Comparison of ENCODE assay signal across 21 cellular contexts in the genomic region with DNA sequence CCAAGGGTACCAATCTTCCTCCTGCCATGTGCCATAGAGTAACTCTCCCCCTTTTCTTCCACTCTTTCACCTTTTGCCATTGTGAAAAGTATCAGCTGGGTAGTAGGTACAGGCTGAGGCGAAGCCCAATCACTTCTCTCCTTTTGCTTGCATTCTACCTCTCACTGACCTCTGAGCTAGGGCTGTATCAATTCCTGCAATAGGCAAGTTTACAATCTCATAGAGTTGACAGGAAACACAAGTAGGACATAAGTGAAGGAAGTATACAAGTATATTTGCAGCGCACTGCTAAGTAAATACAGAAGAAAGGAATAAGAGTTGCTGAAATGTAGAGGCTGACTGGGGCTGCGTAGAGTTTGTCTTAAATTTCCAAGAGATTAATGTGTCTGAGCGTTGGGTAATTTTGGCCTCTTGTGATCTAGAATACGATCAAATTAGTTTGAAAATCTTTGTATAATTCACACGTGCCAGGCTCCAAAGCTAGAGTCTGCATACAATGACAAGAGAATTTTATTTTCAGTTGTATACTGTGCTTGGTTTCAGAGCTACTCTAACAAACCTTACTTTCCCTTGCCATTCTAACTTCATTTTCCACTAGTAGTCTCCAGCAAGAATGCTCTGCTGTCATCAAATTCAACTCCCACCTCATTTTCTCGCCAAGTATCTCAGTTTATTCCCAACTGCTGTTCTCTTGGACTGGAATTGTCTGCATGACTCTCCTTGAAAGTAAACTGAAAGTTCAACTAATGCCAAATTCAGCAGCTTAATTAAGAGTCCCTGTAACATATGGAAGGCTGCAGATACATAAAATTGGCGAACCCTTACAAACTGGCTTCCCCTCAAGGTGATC.
"Had no signal": no experiment of that assay in that cellular context is flagged by ENCODE, and none has a peak within 500 bp of the region (broad histone marks: within the 10 kb centered on the region; RNA-seq: fewer than 3 reads in every experiment).

No MANE protein-coding gene starts in this region.

- ATAC-seq: activated CD4-positive, alpha-beta T cell treated with anti-CD3 and anti-CD28 coated beads for 36 hours; esophagus mucosa; naive thymus-derived CD4-positive, alpha-beta T cell; pancreas; stimulated activated naive B cell treated with anti-CD40 and anti-IgM and Interleukin-4, amounts not matched to agents 10 μg/mL and 1 μg/mL and 100 μg/mL, for 72 hours had no signal

- H3K27me3 ChIP-seq: ascending aorta, pancreas, right atrium auricular region, stomach, thyroid gland had no signal

- H3K4me3 ChIP-seq: ascending aorta, pancreas, right atrium auricular region, stomach, thyroid gland had no signal

- H3K9me3 ChIP-seq: pancreas, thyroid gland had no signal

- H3K27ac ChIP-seq: ascending aorta, pancreas, thyroid gland had no signal

- H3K4me1 ChIP-seq: ascending aorta, pancreas had no signal

- H3K36me3 ChIP-seq: ascending aorta, pancreas, right atrium auricular region, stomach, thyroid gland had no signal

- DNase-seq: activated CD4-positive, alpha-beta T cell treated with anti-CD3 and anti-CD28 coated beads for 36 hours; activated CD4-positive, alpha-beta T cell treated with anti-CD3 and anti-CD28 coated beads, Interleukin-2, amount 50 U/mL, for 4 hours; activated CD4-positive, CD25-positive, alpha-beta regulatory T cell; activated effector memory CD4-positive, alpha-beta T cell treated with Interleukin-2 at 50 U/mL for 16 hours; activated naive CD4-positive, alpha-beta T cell treated with Interleukin-2 at 50 U/mL for 16 hours; activated naive CD8-positive, alpha-beta T cell treated with anti-CD3 and anti-CD28 coated beads, Interleukin-2, amount 10 ng/mL, durations not matched to agents 7 days and 5 days; activated T-cell treated with anti-CD3 and anti-CD28 coated beads for 4 hours; central memory CD4-positive, alpha-beta T cell; endodermal cell; mammary epithelial cell; naive thymus-derived CD4-positive, alpha-beta T cell; nucleus accumbens; pancreas; stimulated activated CD4-positive, alpha-beta T cell treated with anti-CD3 and anti-CD28 coated beads, Interleukin-15, amount 100 ng/mL, for 24 hours; stimulated activated CD4-positive, alpha-beta T cell treated with anti-CD3 and anti-CD28 coated beads, Interleukin-2, amount 100 ng/mL, for 24 hours; stimulated activated naive B cell treated with anti-CD40 and anti-IgM and Interleukin-4, amounts not matched to agents 10 μg/mL and 1 μg/mL and 100 μg/mL, for 72 hours; stomach; thyroid gland had no signal
